30 cellular contexts compared by ENCODE assay signal in the genomic region with DNA sequence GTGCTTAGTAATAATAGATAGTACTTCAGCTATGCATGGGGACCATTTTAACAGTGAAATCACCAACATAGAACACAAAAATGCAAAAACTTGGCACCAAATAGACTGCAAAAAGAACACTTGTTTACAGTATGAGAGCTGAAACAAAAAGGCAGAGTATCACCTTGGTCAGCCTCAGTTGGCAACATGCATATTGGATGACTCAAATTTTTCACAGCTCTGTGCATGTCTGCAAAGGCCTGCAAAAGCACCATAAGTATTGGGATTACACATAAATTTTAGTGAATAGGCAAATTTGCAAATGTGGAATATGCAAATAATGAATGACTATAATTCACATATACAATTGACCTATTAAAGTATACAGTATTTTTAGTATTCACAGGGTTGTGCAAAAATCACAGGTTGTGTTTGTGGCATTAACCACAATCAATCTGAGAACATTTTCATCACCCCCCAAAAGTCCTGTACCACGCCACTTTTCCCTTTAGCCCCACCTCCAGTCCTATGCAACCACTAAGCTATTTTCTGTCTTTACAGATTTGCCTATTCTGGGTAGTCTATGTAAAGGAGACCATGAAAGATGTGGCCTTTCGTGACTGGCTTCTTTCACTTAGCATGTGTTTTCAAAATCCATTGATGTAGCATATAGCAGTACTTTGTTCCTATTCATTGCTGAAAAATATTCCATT. TPM values are rescaled to one million over a fixed set of nuclear protein-coding genes. Genes with fewer than 3 reads are reported as not detected.
A peak's percentile ranks its signal among the peaks of the same experiment; 100 is the strongest.
DNase-seq lines count a peak whose midpoint lies in the region; ATAC-seq, FAIRE-seq and TF ChIP-seq lines count a peak whose summit lies in the region.
"Had no signal": no experiment of that assay in that cellular context is flagged by ENCODE, and none has a peak within 500 bp of the region (broad histone marks: within the 10 kb centered on the region; RNA-seq: fewer than 3 reads in every experiment).

No MANE protein-coding gene starts in this region.

- H3K79me1 ChIP-seq in IMR-90 (ENCODE audit: low read depth in 1 of 2, low read length in 2 of 2), result no peaks in the 10 kb centered on the region

- no peaks in the 10 kb centered on the region for H3K9me3 ChIP-seq in IMR-90 (ENCODE audit: control insufficient read depth, insufficient read depth, low read length)
- no peaks in the 10 kb centered on the region for H3K9me3 ChIP-seq in astrocyte (ENCODE audit: insufficient read depth, low read depth, low read length)
- H3K9me3 ChIP-seq: Caco-2 had no signal

- H3K27me3 ChIP-seq in IMR-90 (ENCODE audit: control insufficient read depth, insufficient read depth, low read length) (no peaks in the 10 kb centered on the region), astrocyte (ENCODE audit: insufficient read depth, low read length) (no peaks in the 10 kb centered on the region)
- H3K27me3 ChIP-seq: MG63 had no signal

- TF ChIP-seq CTCF in IMR-90 (conservative IDR thresholded peaks at IDR 0.05; ENCODE audit: low read depth, low read length) (no peak), astrocyte (IDR thresholded peaks at IDR 0.05; ENCODE audit: insufficient read depth, low read depth, low read length) (no peak), Calu3 (IDR thresholded peaks at IDR 0.05; ENCODE audit: unreplicated experiment) (no peak)

- no peak overlapping the region for H3K4me3 ChIP-seq in IMR-90 (ENCODE audit: insufficient read depth, low read depth, low read length)
- no peak overlapping the region for H3K4me3 ChIP-seq in astrocyte (ENCODE audit: insufficient read depth, low read depth, low read length)
- H3K4me3 ChIP-seq: MG63 had no signal

- H2AFZ ChIP-seq in IMR-90 (replicated peaks; ENCODE audit: low read length, poor library complexity) (no peak overlapping the region), astrocyte (ENCODE audit: low read depth, low read length) (no peak overlapping the region)

- H3K4me1 Mint-ChIP-seq in astrocyte (ENCODE audit: low read depth, unreplicated experiment), result no peaks in the 10 kb centered on the region
- H3K4me1 Mint-ChIP-seq in natural killer cell treated with Interleukin-12 subunit alpha and Interleukin-12 subunit beta and Interleukin-15 and Interleukin-18, amount 100 ng/mL, for 72 hours (ENCODE audit: low read depth in 2 of 2), result peaks cover 9 to 10% of the 10 kb centered on the region in 2 donors
- peaks cover 7% of the 10 kb centered on the region for H3K4me1 Mint-ChIP-seq in Calu3 (ENCODE audit: low read depth, unreplicated experiment)
- H3K4me1 Mint-ChIP-seq in activated T-helper 2 cell treated with anti-CD3 and anti-CD28 coated beads, Interferon-gamma antibody, Interleukin-2, Interleukin-4, amounts not matched to agents 10 μg/mL and 5 μg/mL and 100 μg/mL, durations not matched to agents 14 hours and 24 hours and 36 hours (ENCODE audit: low read depth), result no peaks in the 10 kb centered on the region
- H3K4me1 Mint-ChIP-seq: B cell had no signal

- no peak overlapping the region for H3K4ac ChIP-seq in IMR-90 (ENCODE audit: low read depth, low read length)

- H3K27ac Mint-ChIP-seq in astrocyte (ENCODE audit: unreplicated experiment) (no peak overlapping the region), Calu3 (ENCODE audit: unreplicated experiment) (no peak overlapping the region)
- H3K27ac Mint-ChIP-seq in natural killer cell treated with Interleukin-12 subunit alpha and Interleukin-12 subunit beta and Interleukin-15 and Interleukin-18, amount 100 ng/mL, for 72 hours, result no peak overlapping the region
- H3K27ac Mint-ChIP-seq in activated T-helper 2 cell treated with anti-CD3 and anti-CD28 coated beads, Interferon-gamma antibody, Interleukin-2, Interleukin-4, amounts not matched to agents 10 μg/mL and 5 μg/mL and 100 μg/mL, durations not matched to agents 14 hours and 24 hours and 36 hours, result no peak overlapping the region
- H3K27ac Mint-ChIP-seq: B cell; CD8-positive, alpha-beta T cell had no signal

- H3K9me1 ChIP-seq in IMR-90 (ENCODE audit: insufficient read depth, low read length), result no peaks in the 10 kb centered on the region

- H3K56ac ChIP-seq in IMR-90 (ENCODE audit: extremely low read depth, insufficient read depth, low read length), result no peak overlapping the region

- H3K4me3 Mint-ChIP-seq in astrocyte (ENCODE audit: unreplicated experiment) (no peak overlapping the region), Calu3 (ENCODE audit: low read depth, unreplicated experiment) (no peak overlapping the region)
- H3K4me3 Mint-ChIP-seq in natural killer cell treated with Interleukin-12 subunit alpha and Interleukin-12 subunit beta and Interleukin-15 and Interleukin-18, amount 100 ng/mL, for 72 hours, result no peak overlapping the region
- no peak overlapping the region for H3K4me3 Mint-ChIP-seq in activated T-helper 2 cell treated with anti-CD3 and anti-CD28 coated beads, Interferon-gamma antibody, Interleukin-2, Interleukin-4, amounts not matched to agents 10 μg/mL and 5 μg/mL and 100 μg/mL, durations not matched to agents 14 hours and 24 hours and 36 hours (ENCODE audit: low read depth)
- H3K4me3 Mint-ChIP-seq: B cell; CD8-positive, alpha-beta T cell had no signal

- no peak overlapping the region for H3K14ac ChIP-seq in IMR-90 (replicated peaks; ENCODE audit: low read depth, low read length)

- H3K9me3 Mint-ChIP-seq in astrocyte (ENCODE audit: unreplicated experiment), result peaks cover 2% of the 10 kb centered on the region
- no peaks in the 10 kb centered on the region for H3K9me3 Mint-ChIP-seq in natural killer cell treated with Interleukin-12 subunit alpha and Interleukin-12 subunit beta and Interleukin-15 and Interleukin-18, amount 100 ng/mL, for 72 hours
- H3K9me3 Mint-ChIP-seq in Calu3 (ENCODE audit: low read depth, unreplicated experiment), result no peaks in the 10 kb centered on the region
- H3K9me3 Mint-ChIP-seq in activated T-helper 2 cell treated with anti-CD3 and anti-CD28 coated beads, Interferon-gamma antibody, Interleukin-2, Interleukin-4, amounts not matched to agents 10 μg/mL and 5 μg/mL and 100 μg/mL, durations not matched to agents 14 hours and 24 hours and 36 hours, result peaks cover 20% of the 10 kb centered on the region

- H3K36me3 Mint-ChIP-seq in astrocyte (ENCODE audit: low read depth, unreplicated experiment), result no peaks in the 10 kb centered on the region
- H3K36me3 Mint-ChIP-seq in natural killer cell treated with Interleukin-12 subunit alpha and Interleukin-12 subunit beta and Interleukin-15 and Interleukin-18, amount 100 ng/mL, for 72 hours, result peaks cover 22% of the 10 kb centered on the region
- H3K36me3 Mint-ChIP-seq in Calu3 (ENCODE audit: insufficient read depth, unreplicated experiment), result no peaks in the 10 kb centered on the region
- peaks cover 52% of the 10 kb centered on the region for H3K36me3 Mint-ChIP-seq in activated T-helper 2 cell treated with anti-CD3 and anti-CD28 coated beads, Interferon-gamma antibody, Interleukin-2, Interleukin-4, amounts not matched to agents 10 μg/mL and 5 μg/mL and 100 μg/mL, durations not matched to agents 14 hours and 24 hours and 36 hours (ENCODE audit: low read depth)

- no peaks in the 10 kb centered on the region for H3K79me2 ChIP-seq in astrocyte (ENCODE audit: insufficient read depth, low read length)

- WGBS in IMR-90 (ENCODE audit: extremely low coverage in 2 of 2, insufficient read length in 1 of 2), 2 experiments, result no CpG with 5 or more reads among the region's 2 CpGs

- H3K23ac ChIP-seq in IMR-90 (ENCODE audit: low read depth, low read length), result no peak overlapping the region

- no peak overlapping the region for H2BK5ac ChIP-seq in IMR-90 (ENCODE audit: low read depth, low read length, poor library complexity, severe bottlenecking)

- no peak for TF ChIP-seq POLR2A in IMR-90 (IDR thresholded peaks at IDR 0.05; ENCODE audit: low read depth, low read length)

- TF ChIP-seq RAD21 in IMR-90 (IDR thresholded peaks at IDR 0.05; ENCODE audit: low read length), result no peak

- H3K9ac ChIP-seq in IMR-90 (ENCODE audit: low read depth, low read length), result no peak overlapping the region
- H3K9ac ChIP-seq in astrocyte (ENCODE audit: low read length), result no peak overlapping the region

- H3K4me1 ChIP-seq in IMR-90 (ENCODE audit: control insufficient read depth, insufficient read depth, low read length) (0 out of 2 replicates have a peak, but pooled peaks cover 1% of the 10 kb centered on the region), astrocyte (ENCODE audit: insufficient read depth, low read length) (no peaks in the 10 kb centered on the region)
- H3K4me1 ChIP-seq: Caco-2 had no signal

- CTCF ChIA-PET in IMR-90 (lab: Yijun Ruan, JAX), result interaction anchor here (0.6 kb wide), 1 partner anchor 30 kb away, joined by 3 read pairs; no protein-coding TSS in a partner anchor
- CTCF ChIA-PET in Calu3 (lab: Charles Lee), result no interaction called here

- H3K27ac ChIP-seq in IMR-90 (ENCODE audit: insufficient read depth, low read length) (no peak overlapping the region), astrocyte (ENCODE audit: low read depth, low read length) (no peak overlapping the region), epithelial cell of prostate (no peak overlapping the region)
- H3K27ac ChIP-seq: C4-2B, RWPE1 had no signal

- H4K5ac ChIP-seq in IMR-90 (ENCODE audit: low read depth, low read length), result no peak overlapping the region

- in situ Hi-C loops in IMR-90 (cut with MboI; ENCODE audit: low sequenced_read_pairs), result no loop called here

- H4K91ac ChIP-seq in IMR-90 (ENCODE audit: insufficient read depth, low read depth, low read length), result no peak overlapping the region

- dilution Hi-C loops in IMR-90 (cut with HindIII; ENCODE audit: low sequenced_read_pairs, unreplicated experiment), result no loop called here

- no peaks in the 10 kb centered on the region for H3K36me3 ChIP-seq in IMR-90 (ENCODE audit: control insufficient read depth, insufficient read depth, low read length)
- H3K36me3 ChIP-seq in astrocyte (ENCODE audit: insufficient read depth, low read length), result no peaks in the 10 kb centered on the region

- POLR2A ChIA-PET in IMR-90 (lab: Charles Lee; ENCODE audit: unreplicated experiment), result no interaction called here

- DNase-seq in IMR-90 (peak; percentile 37), astrocyte (ENCODE audit: low read depth) (peak; percentile 29), epithelial cell of prostate (ENCODE audit: low read depth, low spot score) (peak; percentile 3), Calu3 (no peak), NCI-H2081 treated with DMSO at 0.1 percent for 48 hours (lab: John Stamatoyannopoulos, UW) (no peak)
- no peak for DNase-seq in natural killer cell treated with Interleukin-12 subunit alpha and Interleukin-12 subunit beta and Interleukin-15 and Interleukin-18, amount 100 ng/mL, for 72 hours (ENCODE audit: low spot score)
- no peak for DNase-seq in activated T-helper 2 cell treated with anti-CD3 and anti-CD28 coated beads, Interferon-gamma antibody, Interleukin-2, Interleukin-4, amounts not matched to agents 10 μg/mL and 5 μg/mL and 100 μg/mL, durations not matched to agents 14 hours and 24 hours and 36 hours (ENCODE audit: low spot score)
- DNase-seq: Caco-2; CD8-positive, alpha-beta T cell; DMS 273 treated with DMSO at 0.1 percent for 48 hours; DMS79 treated with DMSO at 0.1 percent for 48 hours; GF-D8; H7; KBM-7; MG63; NCI-H1417 treated with DMSO at 0.1 percent for 48 hours; NCI-H1694 treated with DMSO at 0.1 percent for 48 hours; NCI-H2081; NCI-H2171; NCI-H226; NCI-H510A; NCI-H748 treated with DMSO at 0.1 percent for 48 hours; SHP77; T-helper 1 cell had no signal

- H4K8ac ChIP-seq in IMR-90 (ENCODE audit: low read depth in 2 of 2, low read length in 2 of 2), result no peak overlapping the region

- ATAC-seq in IMR-90 (ENCODE audit: low read depth), result no peak
- peak; percentile 90 to 92 for ATAC-seq in natural killer cell treated with Interleukin-12 subunit alpha and Interleukin-12 subunit beta and Interleukin-15 and Interleukin-18, amount 100 ng/mL, for 72 hours
- ATAC-seq: CD8-positive, alpha-beta T cell; Panc1 had no signal

- H2BK120ac ChIP-seq in IMR-90 (ENCODE audit: low read depth, low read length), result no peak overlapping the region

- H3K4me2 ChIP-seq in IMR-90 (ENCODE audit: low read depth, low read length) (no peak overlapping the region), astrocyte (ENCODE audit: low read length) (no peak overlapping the region)

- H2BK20ac ChIP-seq in IMR-90 (ENCODE audit: low read depth, low read length), result no peak overlapping the region

- H3K18ac ChIP-seq in IMR-90 (ENCODE audit: low read depth, low read length), result no peak overlapping the region

- intact Hi-C loops in IMR-90 (cut with micrococcal nuclease), result no loop called here
- intact Hi-C loops in Calu3 (cut with micrococcal nuclease; ENCODE audit: unreplicated experiment), result no loop called here
- intact Hi-C loops in activated T-helper 2 cell treated with anti-CD3 and anti-CD28 coated beads, Interferon-gamma antibody, Interleukin-2, Interleukin-4, amounts not matched to agents 10 μg/mL and 5 μg/mL and 100 μg/mL, durations not matched to agents 14 hours and 24 hours and 36 hours (cut with micrococcal nuclease), result no loop called here

- H2AK5ac ChIP-seq in IMR-90 (ENCODE audit: low read depth, low read length), result no peak overlapping the region

- no peak overlapping the region for H2BK15ac ChIP-seq in IMR-90 (ENCODE audit: low read depth, low read length)

- H4K20me1 ChIP-seq in IMR-90 (ENCODE audit: insufficient read depth, low read length) (no peaks in the 10 kb centered on the region), astrocyte (ENCODE audit: insufficient read depth, low read length) (no peaks in the 10 kb centered on the region)

- no peak overlapping the region for H2AK9ac ChIP-seq in IMR-90 (replicated peaks; ENCODE audit: low read depth, low read length, poor library complexity)

- BruUV-seq in IMR-90 (replicated peaks; lab: Mats Ljungman, UMichigan), result no TSS peak
- no TSS peak for BruUV-seq in Calu3 (replicated peaks; lab: Mats Ljungman, UMichigan)

- no peak for FAIRE-seq in astrocyte (lab: Jason Lieb, UNC)
- FAIRE-seq: GM18507, HTR-8/SVneo had no signal

- H3K27me3 Mint-ChIP-seq in astrocyte (ENCODE audit: low read depth, unreplicated experiment) (no peaks in the 10 kb centered on the region), Calu3 (ENCODE audit: unreplicated experiment) (no peaks in the 10 kb centered on the region)
- no peaks in the 10 kb centered on the region for H3K27me3 Mint-ChIP-seq in natural killer cell treated with Interleukin-12 subunit alpha and Interleukin-12 subunit beta and Interleukin-15 and Interleukin-18, amount 100 ng/mL, for 72 hours
- no peaks in the 10 kb centered on the region for H3K27me3 Mint-ChIP-seq in activated T-helper 2 cell treated with anti-CD3 and anti-CD28 coated beads, Interferon-gamma antibody, Interleukin-2, Interleukin-4, amounts not matched to agents 10 μg/mL and 5 μg/mL and 100 μg/mL, durations not matched to agents 14 hours and 24 hours and 36 hours (ENCODE audit: low read depth)
- H3K27me3 Mint-ChIP-seq: B cell had no signal

RNA-seq across cellular contexts. Expression of gene CCDC15, which starts 47.2 kb away (rescaled TPM):
- total RNA-seq in IMR-90 (2012; rRNA removed) (2.0 and 2.5 TPM in 2 replicates), astrocyte (0.75 and 1.0 TPM in 2 replicates), Calu3 (2022) (2.3 TPM in 2 replicates)
- polyA plus RNA-seq in IMR-90 (2012; rRNA removed), result 0.69 and 1.1 TPM in 2 replicates
- polyA plus RNA-seq in IMR-90 (2012; cell fraction: cytosol; rRNA removed), result 0.12 and 0.24 TPM in 2 replicates
- polyA plus RNA-seq in IMR-90 (2012; cell fraction: nucleus; rRNA removed; ENCODE audit: low replicate concordance), result 0.13 and 1.2 TPM in 2 replicates
- 1 to 10 TPM; 2.7 to 6.8 TPM for total RNA-seq in natural killer cell treated with Interleukin-12 subunit alpha and Interleukin-12 subunit beta and Interleukin-15 and Interleukin-18, amount 100 ng/mL, for 72 hours
- total RNA-seq in activated T-helper 2 cell treated with anti-CD3 and anti-CD28 coated beads, Interferon-gamma antibody, Interleukin-2, Interleukin-4, amounts not matched to agents 10 μg/mL and 5 μg/mL and 100 μg/mL, durations not matched to agents 14 hours and 24 hours and 36 hours, result 3.6 and 3.7 TPM in 2 replicates

Comparison
In these comparisons a context has a peak if more than half of its experiments do, and no peak if none do; other contexts are left out.
1. DNase-seq: peak in IMR-90 (single experiment), astrocyte (single experiment) and epithelial cell of prostate (single experiment); none in natural killer cell treated with Interleukin-12 subunit alpha and Interleukin-12 subunit beta and Interleukin-15 and Interleukin-18, amount 100 ng/mL, for 72 hours (single experiment), Calu3 (single experiment), activated T-helper 2 cell treated with anti-CD3 and anti-CD28 coated beads, Interferon-gamma antibody, Interleukin-2, Interleukin-4, amounts not matched to agents 10 μg/mL and 5 μg/mL and 100 μg/mL, durations not matched to agents 14 hours and 24 hours and 36 hours (single experiment) and NCI-H2081 treated with DMSO at 0.1 percent for 48 hours (single experiment).